Comparison of ENCODE assay signal across 1 cellular context in the genomic region with DNA sequence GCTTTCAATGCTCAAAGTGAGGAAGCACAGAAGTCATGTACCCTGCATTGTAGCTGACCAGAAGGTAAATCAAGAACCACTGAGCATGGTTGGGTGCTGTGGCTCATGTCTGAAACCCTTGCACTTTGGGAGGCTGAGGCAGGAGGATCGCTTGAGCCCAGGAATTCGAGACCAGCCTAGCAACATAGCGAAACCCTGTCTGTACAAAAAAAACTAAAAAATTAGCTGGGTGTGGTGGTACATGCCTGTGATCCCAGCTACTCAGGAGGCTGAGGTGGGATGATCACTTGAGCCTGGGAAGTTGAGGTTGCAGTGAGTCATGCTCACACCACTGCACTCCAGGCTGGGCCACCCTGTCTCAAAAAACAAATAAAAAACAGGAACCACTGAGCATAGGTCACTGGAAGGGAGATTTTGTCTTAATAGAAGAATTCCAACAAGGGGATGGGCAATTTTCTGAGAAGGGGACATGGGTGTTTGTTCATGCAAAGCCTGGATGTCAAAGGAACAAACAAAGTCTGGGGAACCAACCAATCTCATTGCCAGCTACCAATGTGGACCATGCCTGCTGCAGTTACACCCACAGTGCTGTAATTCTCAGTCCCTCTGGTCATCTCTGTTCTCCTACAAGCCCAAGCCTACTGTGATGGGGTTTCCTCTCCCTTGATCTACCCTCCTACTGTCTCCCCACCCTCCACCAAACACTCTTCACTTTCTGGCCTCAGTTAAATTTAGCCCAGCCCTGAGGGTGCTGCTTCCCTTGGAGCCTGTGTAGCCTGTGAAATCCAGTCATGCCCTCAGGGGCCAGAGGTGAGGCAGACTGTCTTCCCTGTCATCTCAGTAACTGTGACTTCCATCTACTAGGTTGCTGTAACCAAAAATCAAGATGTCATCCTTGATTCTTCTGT.
TF ChIP-seq lines count a peak whose summit lies in the region.

No MANE protein-coding gene starts in this region.

TF ChIP-seq in HEK293, 187 proteins besides CTCF, POLR2A, EP300 and RAD21 (continued from another document):
- TF ChIP-seq, protein P1, sequence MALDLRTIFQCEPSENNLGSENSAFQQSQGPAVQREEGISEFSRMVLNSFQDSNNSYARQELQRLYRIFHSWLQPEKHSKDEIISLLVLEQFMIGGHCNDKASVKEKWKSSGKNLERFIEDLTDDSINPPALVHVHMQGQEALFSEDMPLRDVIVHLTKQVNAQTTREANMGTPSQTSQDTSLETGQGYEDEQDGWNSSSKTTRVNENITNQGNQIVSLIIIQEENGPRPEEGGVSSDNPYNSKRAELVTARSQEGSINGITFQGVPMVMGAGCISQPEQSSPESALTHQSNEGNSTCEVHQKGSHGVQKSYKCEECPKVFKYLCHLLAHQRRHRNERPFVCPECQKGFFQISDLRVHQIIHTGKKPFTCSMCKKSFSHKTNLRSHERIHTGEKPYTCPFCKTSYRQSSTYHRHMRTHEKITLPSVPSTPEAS (tag by site-specific recombination; IDR thresholded peaks at IDR 0.05), result no peak
- TF ChIP-seq, protein P2, sequence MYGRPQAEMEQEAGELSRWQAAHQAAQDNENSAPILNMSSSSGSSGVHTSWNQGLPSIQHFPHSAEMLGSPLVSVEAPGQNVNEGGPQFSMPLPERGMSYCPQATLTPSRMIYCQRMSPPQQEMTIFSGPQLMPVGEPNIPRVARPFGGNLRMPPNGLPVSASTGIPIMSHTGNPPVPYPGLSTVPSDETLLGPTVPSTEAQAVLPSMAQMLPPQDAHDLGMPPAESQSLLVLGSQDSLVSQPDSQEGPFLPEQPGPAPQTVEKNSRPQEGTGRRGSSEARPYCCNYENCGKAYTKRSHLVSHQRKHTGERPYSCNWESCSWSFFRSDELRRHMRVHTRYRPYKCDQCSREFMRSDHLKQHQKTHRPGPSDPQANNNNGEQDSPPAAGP (tag by site-specific recombination; IDR thresholded peaks at IDR 0.05), result peak; percentile 54
- TF ChIP-seq ZXDB (tag by site-specific recombination; IDR thresholded peaks at IDR 0.05) (no peak), ZNF214 (tag by site-specific recombination; IDR thresholded peaks at IDR 0.05; ENCODE audit: borderline replicate concordance) (no peak), ZNF155 (tag by site-specific recombination; IDR thresholded peaks at IDR 0.05) (no peak), ZBTB7A (tag by site-specific recombination; IDR thresholded peaks at IDR 0.05; ENCODE audit: low read depth) (0 out of 2 replicates have a peak, but pooled peaks have one; percentile 27), ZNF792 (tag by site-specific recombination; IDR thresholded peaks at IDR 0.05) (no peak), ZNF433 (tag by site-specific recombination; IDR thresholded peaks at IDR 0.05; ENCODE audit: low read depth) (no peak), TCF7L2 (IDR thresholded peaks at IDR 0.05; ENCODE audit: borderline replicate concordance, low read depth, low read length) (no peak), GLIS1 (tag by site-specific recombination; IDR thresholded peaks at IDR 0.05) (peak; percentile 48; the same call in 1 of the 2 replicates), ZNF324 (tag by site-specific recombination; IDR thresholded peaks at IDR 0.05) (no peak), IKZF3 (tag by site-specific recombination; IDR thresholded peaks at IDR 0.05) (no peak), OSR2 (tag by site-specific recombination; IDR thresholded peaks at IDR 0.05) (0 out of 2 replicates have a peak, but pooled peaks have one; percentile 48), ZNF394 (tag by site-specific recombination; IDR thresholded peaks at IDR 0.05; ENCODE audit: borderline replicate concordance) (0 out of 2 replicates have a peak, but pooled peaks have one; percentile 35), ZNF837 (tag by site-specific recombination; IDR thresholded peaks at IDR 0.05) (no peak), ZNF585B (tag by site-specific recombination; IDR thresholded peaks at IDR 0.05) (no peak), ZNF211 (tag by site-specific recombination; IDR thresholded peaks at IDR 0.05; ENCODE audit: low read depth) (no peak), ZNF133 (tag by site-specific recombination; IDR thresholded peaks at IDR 0.05) (no peak), KLF1 (tag by site-specific recombination; IDR thresholded peaks at IDR 0.05) (peak; percentile 85), ZNF560 (tag by site-specific recombination; IDR thresholded peaks at IDR 0.05; ENCODE audit: borderline replicate concordance) (no peak), ZSCAN23 (tag by site-specific recombination; IDR thresholded peaks at IDR 0.05) (0 out of 2 replicates have a peak, but pooled peaks have one; percentile 21), YY1 (tag by site-specific recombination; IDR thresholded peaks at IDR 0.05) (no peak), ZFHX2 (tag by site-specific recombination; conservative IDR thresholded peaks at IDR 0.05) (peak; percentile 55; the same call in 1 of the 2 replicates), SP7 (tag by site-specific recombination; IDR thresholded peaks at IDR 0.05) (0 out of 2 replicates have a peak, but pooled peaks have one; percentile 9), ZNF513 (tag by site-specific recombination; IDR thresholded peaks at IDR 0.05) (no peak)
- TF ChIP-seq, protein P3, sequence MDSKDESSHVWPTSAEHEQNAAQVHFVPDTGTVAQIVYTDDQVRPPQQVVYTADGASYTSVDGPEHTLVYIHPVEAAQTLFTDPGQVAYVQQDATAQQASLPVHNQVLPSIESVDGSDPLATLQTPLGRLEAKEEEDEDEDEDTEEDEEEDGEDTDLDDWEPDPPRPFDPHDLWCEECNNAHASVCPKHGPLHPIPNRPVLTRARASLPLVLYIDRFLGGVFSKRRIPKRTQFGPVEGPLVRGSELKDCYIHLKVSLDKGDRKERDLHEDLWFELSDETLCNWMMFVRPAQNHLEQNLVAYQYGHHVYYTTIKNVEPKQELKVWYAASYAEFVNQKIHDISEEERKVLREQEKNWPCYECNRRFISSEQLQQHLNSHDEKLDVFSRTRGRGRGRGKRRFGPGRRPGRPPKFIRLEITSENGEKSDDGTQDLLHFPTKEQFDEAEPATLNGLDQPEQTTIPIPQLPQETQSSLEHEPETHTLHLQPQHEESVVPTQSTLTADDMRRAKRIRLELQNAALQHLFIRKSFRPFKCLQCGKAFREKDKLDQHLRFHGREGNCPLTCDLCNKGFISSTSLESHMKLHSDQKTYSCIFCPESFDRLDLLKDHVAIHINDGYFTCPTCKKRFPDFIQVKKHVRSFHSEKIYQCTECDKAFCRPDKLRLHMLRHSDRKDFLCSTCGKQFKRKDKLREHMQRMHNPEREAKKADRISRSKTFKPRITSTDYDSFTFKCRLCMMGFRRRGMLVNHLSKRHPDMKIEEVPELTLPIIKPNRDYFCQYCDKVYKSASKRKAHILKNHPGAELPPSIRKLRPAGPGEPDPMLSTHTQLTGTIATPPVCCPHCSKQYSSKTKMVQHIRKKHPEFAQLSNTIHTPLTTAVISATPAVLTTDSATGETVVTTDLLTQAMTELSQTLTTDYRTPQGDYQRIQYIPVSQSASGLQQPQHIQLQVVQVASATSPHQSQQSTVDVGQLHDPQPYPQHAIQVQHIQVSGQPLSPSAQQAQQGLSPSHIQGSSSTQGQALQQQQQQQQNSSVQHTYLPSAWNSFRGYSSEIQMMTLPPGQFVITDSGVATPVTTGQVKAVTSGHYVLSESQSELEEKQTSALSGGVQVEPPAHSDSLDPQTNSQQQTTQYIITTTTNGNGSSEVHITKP (tag by site-specific recombination; IDR thresholded peaks at IDR 0.05), result 0 out of 2 replicates have a peak, but pooled peaks have one; percentile 51
- TF ChIP-seq, protein P4, sequence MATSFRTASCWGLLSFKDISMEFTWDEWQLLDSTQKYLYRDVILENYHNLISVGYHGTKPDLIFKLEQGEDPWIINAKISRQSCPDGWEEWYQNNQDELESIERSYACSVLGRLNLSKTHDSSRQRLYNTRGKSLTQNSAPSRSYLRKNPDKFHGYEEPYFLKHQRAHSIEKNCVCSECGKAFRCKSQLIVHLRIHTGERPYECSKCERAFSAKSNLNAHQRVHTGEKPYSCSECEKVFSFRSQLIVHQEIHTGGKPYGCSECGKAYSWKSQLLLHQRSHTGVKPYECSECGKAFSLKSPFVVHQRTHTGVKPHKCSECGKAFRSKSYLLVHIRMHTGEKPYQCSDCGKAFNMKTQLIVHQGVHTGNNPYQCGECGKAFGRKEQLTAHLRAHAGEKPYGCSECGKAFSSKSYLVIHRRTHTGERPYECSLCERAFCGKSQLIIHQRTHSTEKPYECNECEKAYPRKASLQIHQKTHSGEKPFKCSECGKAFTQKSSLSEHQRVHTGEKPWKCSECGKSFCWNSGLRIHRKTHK (tag by site-specific recombination; IDR thresholded peaks at IDR 0.05), result no peak
- TF ChIP-seq, protein P5, sequence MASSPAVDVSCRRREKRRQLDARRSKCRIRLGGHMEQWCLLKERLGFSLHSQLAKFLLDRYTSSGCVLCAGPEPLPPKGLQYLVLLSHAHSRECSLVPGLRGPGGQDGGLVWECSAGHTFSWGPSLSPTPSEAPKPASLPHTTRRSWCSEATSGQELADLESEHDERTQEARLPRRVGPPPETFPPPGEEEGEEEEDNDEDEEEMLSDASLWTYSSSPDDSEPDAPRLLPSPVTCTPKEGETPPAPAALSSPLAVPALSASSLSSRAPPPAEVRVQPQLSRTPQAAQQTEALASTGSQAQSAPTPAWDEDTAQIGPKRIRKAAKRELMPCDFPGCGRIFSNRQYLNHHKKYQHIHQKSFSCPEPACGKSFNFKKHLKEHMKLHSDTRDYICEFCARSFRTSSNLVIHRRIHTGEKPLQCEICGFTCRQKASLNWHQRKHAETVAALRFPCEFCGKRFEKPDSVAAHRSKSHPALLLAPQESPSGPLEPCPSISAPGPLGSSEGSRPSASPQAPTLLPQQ (tag by site-specific recombination; IDR thresholded peaks at IDR 0.05), result no peak
TF ChIP-seq in HEK293: peak in this region for 11.
